ENCODE assay signal across 11 cellular contexts in genomic region chr2:239263937-239264837, GRCh38.
DNase-seq lines count a peak whose midpoint lies in the region; ATAC-seq, FAIRE-seq and TF ChIP-seq lines count a peak whose summit lies in the region.
"Had no signal": no experiment of that assay in that cellular context is flagged by ENCODE, and none has a peak within 500 bp of the region (broad histone marks: within the 10 kb centered on the region; RNA-seq: fewer than 3 reads in every experiment).

No MANE protein-coding gene starts in this region.

- intact Hi-C loops in posterior vena cava (cut with DNase I): loop anchor here in 1 of 2 donors (1.0 kb wide), 1 partner anchor 201 kb away; no protein-coding TSS in a partner anchor

- ATAC-seq in HG02938 (IDR thresholded peaks at IDR 0.05; ENCODE audit: unreplicated experiment) (no peak), GM18517 (IDR thresholded peaks at IDR 0.05; ENCODE audit: unreplicated experiment) (no peak)

- no peak overlapping the region for H4K91ac ChIP-seq in H1 (replicated peaks; ENCODE audit: insufficient read length, low read length)

- no peak overlapping the region for H3K4me3 ChIP-seq in H1 (ENCODE audit: extremely low read depth in 1 of 4, insufficient read depth in 2 of 4, low read depth in 3 of 4, low read length in 4 of 4)
- H3K4me3 ChIP-seq: ovary had no signal

- H2AK5ac ChIP-seq in H1 (ENCODE audit: low read depth, low read length): peak overlapping the region; percentile 86; the same call in 1 of the 2 replicates

- no peak overlapping the region for H2BK20ac ChIP-seq in H1 (ENCODE audit: low read length)

- no peak for FAIRE-seq in H1 (lab: Jason Lieb, UNC)
- FAIRE-seq in GM12891 (lab: Jason Lieb, UNC): no peak

- CTCF ChIA-PET in RWPE1 (lab: Yijun Ruan, JAX) (interaction anchor here (0.6 kb wide), 1 partner anchor 120 kb away, joined by 3 read pairs; no protein-coding TSS in a partner anchor), H1 (lab: Charles Lee; ENCODE audit: partially characterized antibody) (interaction anchor here (0.6 to 2.3 kb wide), 5 partner anchors 10 to 195 kb away, joined by 3 to 7 read pairs (median 3); no protein-coding TSS in a partner anchor)

- H3K4ac ChIP-seq in H1 (replicated peaks; ENCODE audit: insufficient read length, low read depth, low read length): no peak overlapping the region

- H2BK120ac ChIP-seq in H1 (replicated peaks; ENCODE audit: low read depth, low read length): no peak overlapping the region

- POLR2A ChIA-PET in RWPE1 (lab: Yijun Ruan, JAX; ENCODE audit: low non-redundant PET): no interaction called here
- POLR2A ChIA-PET in H1 (lab: Charles Lee; ENCODE audit: partially characterized antibody): interaction anchor here (0.8 to 1.6 kb wide), 5 partner anchors 10 to 137 kb away, joined by 3 to 8 read pairs (median 3); partner anchors contain the start of gene HDAC4

- H4K8ac ChIP-seq in H1 (ENCODE audit: extremely low read depth, insufficient read depth, low read length): no peak overlapping the region

- no peak for TF ChIP-seq RAD21 in H1 (IDR thresholded peaks at IDR 0.05 in 1 of 2, conservative IDR thresholded peaks at IDR 0.05 in 1 of 2; ENCODE audit: low read depth in 2 of 2, low read length in 2 of 2)

- H3K23me2 ChIP-seq in H1 (ENCODE audit: low read depth, low read length): no peaks in the 10 kb centered on the region; the same call in 1 of the 2 replicates

- 85% methylated on average over 23 of the region's 27 CpGs; no CpG with 5 or more reads in 1 of the 2 experiments for WGBS in H1 (ENCODE audit: extremely low coverage in 1 of 2, insufficient coverage in 1 of 2, insufficient read length in 1 of 2, insufficient replicate concordance in 2 of 2, low coverage in 1 of 2, low lambda C conversion rate in 2 of 2, missing lambda C conversion rate in 1 of 2), 2 experiments

- no peaks in the 10 kb centered on the region for H3K27me3 ChIP-seq in H1 (replicated peaks in 1 of 4; ENCODE audit: control insufficient read depth in 3 of 4, extremely low read depth in 1 of 4, insufficient read depth in 3 of 4, low read length in 3 of 4)
- H3K27me3 ChIP-seq: ovary had no signal

- no peak overlapping the region for H4K5ac ChIP-seq in H1 (ENCODE audit: insufficient read length, low read depth, low read length)

- H3K27ac ChIP-seq in RWPE1: peak overlapping the region; percentile 63
- no peak overlapping the region; the same call in 1 of the 2 replicates for H3K27ac ChIP-seq in H1 (ENCODE audit: low read depth, low read length)

- peak overlapping the region; percentile 81 for H2BK5ac ChIP-seq in H1 (ENCODE audit: low read depth, low read length)

- peak; percentile 58 for DNase-seq in EH (ENCODE audit: low read depth)
- DNase-seq in RWPE1 (ENCODE audit: low spot score): no peak
- DNase-seq in H1 (ENCODE audit: low read depth in 1 of 2, low spot score in 2 of 2): no peak
- DNase-seq in posterior vena cava (ENCODE audit: low spot score): peak; percentile 79
- no peak for DNase-seq in globus pallidus (ENCODE audit: low spot score)
- DNase-seq in GM12891 (ENCODE audit: insufficient read length, low spot score): no peak
- DNase-seq: cerebellar nuclear complex, NCI-H1105 had no signal

- no peak overlapping the region for H3K14ac ChIP-seq in H1 (ENCODE audit: insufficient read length)

- TF ChIP-seq CTCF in RWPE1 (conservative IDR thresholded peaks at IDR 0.05; ENCODE audit: low read depth): no peak
- TF ChIP-seq CTCF in H1 (IDR thresholded peaks at IDR 0.05; ENCODE audit: control extremely low read depth in 1 of 3, insufficient read depth in 1 of 3, low read depth in 1 of 3, low read length in 3 of 3): no peak

- no peak for TF ChIP-seq EP300 in H1 (IDR thresholded peaks at IDR 0.05; ENCODE audit: borderline replicate concordance in 1 of 2, low read depth in 2 of 2, low read length in 2 of 2)

- peaks cover 0 to 22% (median 13%) of the 10 kb centered on the region in 4 experiments; a peak in 5 of 7 replicates for H3K4me1 ChIP-seq in H1 (replicated peaks in 1 of 4; ENCODE audit: control insufficient read depth in 3 of 4, insufficient read depth in 4 of 4, low read length in 3 of 4)

- H3K23ac ChIP-seq in H1 (ENCODE audit: insufficient read length): no peak overlapping the region

- TF ChIP-seq POLR2A in H1 (IDR thresholded peaks at IDR 0.05; ENCODE audit: control extremely low read depth in 1 of 2, low read depth in 2 of 2, low read length in 2 of 2) (no peak), GM12891 (IDR thresholded peaks at IDR 0.05; ENCODE audit: low read depth, low read length) (no peak)

- peaks cover 26% of the 10 kb centered on the region for H3K79me1 ChIP-seq in H1 (ENCODE audit: low read depth, low read length)

- H3K36me3 ChIP-seq in H1 (ENCODE audit: control insufficient read depth in 2 of 4, insufficient read depth in 4 of 4, low read length in 3 of 4): no peaks in the 10 kb centered on the region
- H3K36me3 ChIP-seq: ovary had no signal

- 0 out of 2 replicates have a peak overlapping the region, but pooled peaks have one; percentile 68 for H2BK12ac ChIP-seq in H1 (ENCODE audit: low read depth, low read length)

- H3K18ac ChIP-seq in H1 (ENCODE audit: extremely low read depth, low read length): no peak overlapping the region; the same call in none of the 2 replicates

- no peak overlapping the region for H2BK15ac ChIP-seq in H1 (ENCODE audit: low read length)

- peaks cover 4 to 28% of the 10 kb centered on the region in 2 experiments for H4K20me1 ChIP-seq in H1 (replicated peaks in 1 of 2; ENCODE audit: control insufficient read depth in 1 of 2, insufficient read depth in 2 of 2, low read length in 2 of 2)

- no peak overlapping the region for H3K9ac ChIP-seq in H1 (replicated peaks in 1 of 4; ENCODE audit: extremely low read depth in 1 of 4, low read depth in 3 of 4, low read length in 3 of 4)

- no peak overlapping the region for H2AFZ ChIP-seq in H1 (ENCODE audit: low read length)

- H3K9me3 ChIP-seq in H1 (ENCODE audit: insufficient read depth in 2 of 2, low read depth in 1 of 2, low read length in 1 of 2): no peaks in the 10 kb centered on the region
- H3K9me3 ChIP-seq: ovary had no signal

- H3K56ac ChIP-seq in H1 (replicated peaks; ENCODE audit: insufficient read length, low read depth, low read length): no peak overlapping the region

- H3K79me2 ChIP-seq in H1 (ENCODE audit: control insufficient read depth in 1 of 2, insufficient read depth in 2 of 2, low read length in 2 of 2): peaks cover 0 to 95% of the 10 kb centered on the region in 2 experiments; a peak in 2 of 4 replicates

- H3K4me2 ChIP-seq in H1 (ENCODE audit: insufficient read depth in 1 of 2, low read depth in 2 of 2, low read length in 2 of 2): no peak overlapping the region

TF ChIP-seq in H1, 55 proteins besides CTCF, POLR2A, EP300 and RAD21:
- TF ChIP-seq CHD2 (IDR thresholded peaks at IDR 0.05; ENCODE audit: low read length) (no peak), PHF8 (conservative IDR thresholded peaks at IDR 0.05; ENCODE audit: low read depth, low read length) (no peak)

TF ChIP-seq in GM12891, 5 proteins besides CTCF, POLR2A, EP300 and RAD21:
- TF ChIP-seq PAX5 (IDR thresholded peaks at IDR 0.05; ENCODE audit: insufficient read depth, low read length, severe bottlenecking): no peak
- TF ChIP-seq POLR2AphosphoS5 (IDR thresholded peaks at IDR 0.05; ENCODE audit: low read depth, low read length): no peak
- TF ChIP-seq POU2F2 (IDR thresholded peaks at IDR 0.05; ENCODE audit: low read depth, low read length): no peak
- TF ChIP-seq SPI1 (IDR thresholded peaks at IDR 0.05; ENCODE audit: low read depth, low read length): no peak
- TF ChIP-seq TAF1 (IDR thresholded peaks at IDR 0.05; ENCODE audit: low read depth, low read length): no peak
TF ChIP-seq in GM12891: peak in this region for 0.

Comparison
In these comparisons a context has a peak if more than half of its experiments do, and no peak if none do; other contexts are left out.
1. DNase-seq: peak in EH (single experiment) and posterior vena cava (single experiment); none in RWPE1 (single experiment), H1 (0 of 2), globus pallidus (single experiment) and GM12891 (single experiment).